Comparison of ENCODE assay signal across 40 cellular contexts in genomic region chr2:219505585-219505984, GRCh38. TPM values are rescaled to one million over a fixed set of nuclear protein-coding genes. Genes with fewer than 3 reads are reported as not detected.
"Had no signal": no experiment of that assay in that cellular context is flagged by ENCODE, and none has a peak within 500 bp of the region (broad histone marks: within the 10 kb centered on the region; RNA-seq: fewer than 3 reads in every experiment).

No MANE protein-coding gene starts in this region.

- H3K4me1 ChIP-seq: breast epithelium had no signal

- ATAC-seq: activated naive CD4-positive, alpha-beta T cell treated with anti-CD3 and anti-CD28 coated beads, Interleukin-2, amount 50 U/mL, for 72 hours; activated naive CD8-positive, alpha-beta T cell treated with anti-CD3 and anti-CD28 coated beads, Interleukin-2, amount 50 U/mL, for 24 hours; activated T-cell treated with anti-CD3 and anti-CD28 coated beads, Interleukin-2, amount 50 U/mL, for 4 hours; activated T-cell treated with anti-CD3 and anti-CD28 coated beads, Interleukin-2, amount 50 U/mL, for 72 hours; activated T-helper 17 cell treated with anti-CD3 and anti-CD28 coated beads, Interleukin-2, amount 50 U/mL, for 72 hours; body of pancreas had no signal

- DNase-seq: activated effector memory CD4-positive, alpha-beta T cell treated with anti-CD3 and anti-CD28 coated beads, Interleukin-2, amount 50 U/mL, for 16 hours; activated effector memory CD4-positive, alpha-beta T cell treated with Interleukin-2 at 50 U/mL for 16 hours; activated gamma-delta T cell; activated gamma-delta T cell treated with Interleukin-2 at 50 U/mL for 16 hours; activated naive CD4-positive, alpha-beta T cell; activated naive CD4-positive, alpha-beta T cell treated with anti-CD3 and anti-CD28 coated beads for 36 hours; activated naive CD4-positive, alpha-beta T cell treated with anti-CD3 and anti-CD28 coated beads, Interleukin-2, amount 10 ng/mL, durations not matched to agents 7 days and 5 days; activated naive CD4-positive, alpha-beta T cell treated with anti-CD3 and anti-CD28 coated beads, Interleukin-2, amount 50 U/mL, for 16 hours; activated naive CD4-positive, alpha-beta T cell treated with Interleukin-2 at 50 U/mL for 16 hours; activated naive CD8-positive, alpha-beta T cell treated with anti-CD3 and anti-CD28 coated beads for 36 hours; activated naive CD8-positive, alpha-beta T cell treated with anti-CD3 and anti-CD28 coated beads, Interleukin-2, amount 10 ng/mL, durations not matched to agents 7 days and 5 days; activated naive CD8-positive, alpha-beta T cell treated with anti-CD3 and anti-CD28 coated beads, Interleukin-2, amount 50 U/mL, for 24 hours; activated T-cell treated with anti-CD3 and anti-CD28 coated beads, Interleukin-2, amount 50 U/mL, for 1 hour; activated T-cell treated with anti-CD3 and anti-CD28 coated beads, Interleukin-2, amount 50 U/mL, for 24 hours; activated T-cell treated with anti-CD3 and anti-CD28 coated beads, Interleukin-2, amount 50 U/mL, for 4 hours; activated T-cell treated with anti-CD3 and anti-CD28 coated beads, Interleukin-2, amount 50 U/mL, for 48 hours; activated T-cell treated with anti-CD3 and anti-CD28 coated beads, Interleukin-2, amount 50 U/mL, for 72 hours; adrenal gland; amniotic stem cell; amygdala; anterior cingulate cortex; aorta; body of pancreas; brain microvascular endothelial cell; caudate nucleus; central memory CD4-positive, alpha-beta T cell; cerebellar nuclear complex had no signal

- FAIRE-seq: astrocyte, bronchial epithelial cell had no signal

- H3K4me3 ChIP-seq: adrenal gland, ascending aorta, body of pancreas, breast epithelium, cardiac muscle cell had no signal

- H3K4me3 Mint-ChIP-seq: activated naive CD4-positive, alpha-beta T cell treated with anti-CD3 and anti-CD28 coated beads for 36 hours; activated naive CD4-positive, alpha-beta T cell treated with anti-CD3 and anti-CD28 coated beads, Interleukin-2, amount 10 ng/mL, durations not matched to agents 7 days and 5 days; activated naive CD4-positive, alpha-beta T cell treated with anti-CD3 and anti-CD28 coated beads, Interleukin-2, amount 50 U/mL, for 24 hours; activated naive CD8-positive, alpha-beta T cell; activated naive CD8-positive, alpha-beta T cell treated with anti-CD3 and anti-CD28 coated beads for 36 hours; activated naive CD8-positive, alpha-beta T cell treated with anti-CD3 and anti-CD28 coated beads, Interleukin-2, amount 10 ng/mL, durations not matched to agents 7 days and 5 days; activated naive CD8-positive, alpha-beta T cell treated with anti-CD3 and anti-CD28 coated beads, Interleukin-2, amount 50 U/mL, for 24 hours; activated T-cell treated with anti-CD3 and anti-CD28 coated beads, Interleukin-2, amount 50 U/mL, for 24 hours; activated T-cell treated with anti-CD3 and anti-CD28 coated beads, Interleukin-2, amount 50 U/mL, for 4 hours; activated T-cell treated with anti-CD3 and anti-CD28 coated beads, Interleukin-2, amount 50 U/mL, for 72 hours; activated T-helper 1 cell treated with anti-CD3 and anti-CD28 coated beads, Interleukin-12 subunit alpha, Interleukin-12 subunit beta, Interleukin-2, Interleukin-4 antibody, amounts not matched to agents 30 ng/mL and 10 ng/mL and 1 ng/mL, durations not matched to agents 14 hours and 24 hours and 36 hours; activated T-helper 17 cell treated with anti-CD3 and anti-CD28 coated beads, Interleukin-2, amount 50 U/mL, for 72 hours; brain; central memory CD8-positive, alpha-beta T cell had no signal

- H3K36me3 Mint-ChIP-seq: activated naive CD4-positive, alpha-beta T cell treated with anti-CD3 and anti-CD28 coated beads, Interleukin-2, amount 50 U/mL, for 72 hours; brain had no signal

- H3K27ac Mint-ChIP-seq: activated naive CD4-positive, alpha-beta T cell treated with anti-CD3 and anti-CD28 coated beads for 36 hours; activated naive CD4-positive, alpha-beta T cell treated with anti-CD3 and anti-CD28 coated beads, Interleukin-2, amount 10 ng/mL, durations not matched to agents 7 days and 5 days; activated naive CD4-positive, alpha-beta T cell treated with anti-CD3 and anti-CD28 coated beads, Interleukin-2, amount 50 U/mL, for 72 hours; activated naive CD8-positive, alpha-beta T cell; activated naive CD8-positive, alpha-beta T cell treated with anti-CD3 and anti-CD28 coated beads for 36 hours; activated naive CD8-positive, alpha-beta T cell treated with anti-CD3 and anti-CD28 coated beads, Interleukin-2, amount 10 ng/mL, durations not matched to agents 7 days and 5 days; activated naive CD8-positive, alpha-beta T cell treated with anti-CD3 and anti-CD28 coated beads, Interleukin-2, amount 50 U/mL, for 24 hours; activated T-cell treated with anti-CD3 and anti-CD28 coated beads, Interleukin-2, amount 50 U/mL, for 24 hours; activated T-cell treated with anti-CD3 and anti-CD28 coated beads, Interleukin-2, amount 50 U/mL, for 72 hours; activated T-helper 1 cell treated with anti-CD3 and anti-CD28 coated beads, Interleukin-12 subunit alpha, Interleukin-12 subunit beta, Interleukin-2, Interleukin-4 antibody, amounts not matched to agents 30 ng/mL and 10 ng/mL and 1 ng/mL, durations not matched to agents 14 hours and 24 hours and 36 hours; activated T-helper 17 cell treated with anti-CD3 and anti-CD28 coated beads, Interleukin-2, amount 50 U/mL, for 72 hours; activated T-helper 2 cell treated with anti-CD3 and anti-CD28 coated beads, Interferon-gamma antibody, Interleukin-2, Interleukin-4, amounts not matched to agents 10 μg/mL and 5 μg/mL and 100 μg/mL, durations not matched to agents 14 hours and 24 hours and 36 hours had no signal

- H3K9me3 Mint-ChIP-seq: activated naive CD4-positive, alpha-beta T cell treated with anti-CD3 and anti-CD28 coated beads for 36 hours; activated naive CD4-positive, alpha-beta T cell treated with anti-CD3 and anti-CD28 coated beads, Interleukin-2, amount 10 ng/mL, durations not matched to agents 7 days and 5 days; activated naive CD4-positive, alpha-beta T cell treated with anti-CD3 and anti-CD28 coated beads, Interleukin-2, amount 50 U/mL, for 24 hours; activated naive CD4-positive, alpha-beta T cell treated with anti-CD3 and anti-CD28 coated beads, Interleukin-2, amount 50 U/mL, for 72 hours; activated naive CD8-positive, alpha-beta T cell treated with anti-CD3 and anti-CD28 coated beads for 36 hours; activated naive CD8-positive, alpha-beta T cell treated with anti-CD3 and anti-CD28 coated beads, Interleukin-2, amount 10 ng/mL, durations not matched to agents 7 days and 5 days; activated naive CD8-positive, alpha-beta T cell treated with anti-CD3 and anti-CD28 coated beads, Interleukin-2, amount 50 U/mL, for 24 hours; activated T-cell treated with anti-CD3 and anti-CD28 coated beads, Interleukin-2, amount 50 U/mL, for 24 hours; activated T-cell treated with anti-CD3 and anti-CD28 coated beads, Interleukin-2, amount 50 U/mL, for 4 hours; activated T-cell treated with anti-CD3 and anti-CD28 coated beads, Interleukin-2, amount 50 U/mL, for 72 hours; activated T-helper 1 cell treated with anti-CD3 and anti-CD28 coated beads, Interleukin-12 subunit alpha, Interleukin-12 subunit beta, Interleukin-2, Interleukin-4 antibody, amounts not matched to agents 30 ng/mL and 10 ng/mL and 1 ng/mL, durations not matched to agents 14 hours and 24 hours and 36 hours; activated T-helper 17 cell treated with anti-CD3 and anti-CD28 coated beads, Interleukin-2, amount 50 U/mL, for 72 hours; activated T-helper 2 cell treated with anti-CD3 and anti-CD28 coated beads, Interferon-gamma antibody, Interleukin-2, Interleukin-4, amounts not matched to agents 10 μg/mL and 5 μg/mL and 100 μg/mL, durations not matched to agents 14 hours and 24 hours and 36 hours; brain; central memory CD8-positive, alpha-beta T cell had no signal

- H3K36me3 ChIP-seq: cardiac muscle cell had no signal

- H3K27ac ChIP-seq: ascending aorta, body of pancreas, brain microvascular endothelial cell, breast epithelium, cardiac muscle cell had no signal

- H3K9me3 ChIP-seq: adrenal gland, ascending aorta, body of pancreas, breast epithelium had no signal

- H3K27me3 ChIP-seq: adrenal gland, ascending aorta, cardiac muscle cell had no signal

RNA-seq across cellular contexts. Expression of gene ASIC4, which starts 8.7 kb away (rescaled TPM):
- total RNA-seq: activated naive CD4-positive, alpha-beta T cell treated with anti-CD3 and anti-CD28 coated beads for 36 hours; activated naive CD8-positive, alpha-beta T cell treated with anti-CD3 and anti-CD28 coated beads for 36 hours; activated T-helper 2 cell treated with anti-CD3 and anti-CD28 coated beads, Interferon-gamma antibody, Interleukin-2, Interleukin-4, amounts not matched to agents 10 μg/mL and 5 μg/mL and 100 μg/mL, durations not matched to agents 14 hours and 24 hours and 36 hours; ascending aorta; body of pancreas had no signal
